Comparison of ENCODE assay signal across 11 cellular contexts in the genomic region with DNA sequence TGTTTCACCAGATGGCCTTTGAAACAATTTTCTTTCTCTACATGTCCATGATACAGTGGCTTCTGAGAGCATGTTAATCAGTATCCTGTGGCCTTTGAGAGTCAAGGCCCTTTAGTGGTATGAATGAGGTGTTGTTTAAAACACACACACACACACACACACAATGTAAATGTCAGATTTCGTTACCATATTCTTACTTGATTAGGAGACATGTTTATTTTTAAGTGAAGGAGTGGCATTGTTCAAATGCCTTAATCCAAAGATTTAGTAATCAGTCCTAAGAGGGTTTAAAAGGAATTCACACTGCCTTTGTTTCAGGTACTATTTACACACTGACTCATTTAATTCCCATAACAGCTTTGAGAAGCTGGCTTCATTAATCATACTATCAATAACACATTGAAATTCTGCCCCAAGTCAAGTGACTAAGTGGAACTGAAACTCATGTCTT.
DNase-seq lines count a peak whose midpoint lies in the region; ATAC-seq and TF ChIP-seq lines count a peak whose summit lies in the region.
"Had no signal": no experiment of that assay in that cellular context is flagged by ENCODE, and none has a peak within 500 bp of the region (broad histone marks: within the 10 kb centered on the region; RNA-seq: fewer than 3 reads in every experiment).

No MANE protein-coding gene starts in this region.

- no peaks in the 10 kb centered on the region for H3K9me3 ChIP-seq in CD4-positive, alpha-beta T cell (ENCODE audit: control insufficient read depth, low read length)

- no peak overlapping the region for H3K27ac Mint-ChIP-seq in CD4-positive, alpha-beta T cell
- H3K27ac Mint-ChIP-seq: natural killer cell had no signal

- no peaks in the 10 kb centered on the region for H3K36me3 Mint-ChIP-seq in CD4-positive, alpha-beta T cell (ENCODE audit: low read depth)
- H3K36me3 Mint-ChIP-seq: natural killer cell had no signal

- POLR2A ChIA-PET in CD4-positive, alpha-beta T cell (lab: Charles Lee): no interaction called here

- no peak for TF ChIP-seq CTCF in fibroblast of the aortic adventitia (IDR thresholded peaks at IDR 0.05; ENCODE audit: insufficient read depth, low read length)
- no peak for TF ChIP-seq CTCF in CD4-positive, alpha-beta T cell (IDR thresholded peaks at IDR 0.05)

- no peak overlapping the region for H3K27ac ChIP-seq in CD4-positive, alpha-beta T cell (ENCODE audit: low read depth, low read length)

- H3K4me1 Mint-ChIP-seq in CD4-positive, alpha-beta T cell (ENCODE audit: low read depth): no peaks in the 10 kb centered on the region
- H3K4me1 Mint-ChIP-seq: natural killer cell had no signal

- DNase-seq in ELR (ENCODE audit: low read depth): peak; percentile 5
- DNase-seq in RPMI7951 (ENCODE audit: low read depth): peak; percentile 8
- DNase-seq in fibroblast of the aortic adventitia (ENCODE audit: low read depth): peak; percentile 35
- peak; percentile 100 for DNase-seq in renal cortical epithelial cell (ENCODE audit: low read depth)
- DNase-seq in NCI-H2227 treated with DMSO at 0.1 percent for 48 hours (lab: John Stamatoyannopoulos, UW): no peak
- no peak for DNase-seq in CD4-positive, alpha-beta T cell
- DNase-seq in left lobe of liver (ENCODE audit: low spot score): no peak
- DNase-seq: HCEC 1CT, natural killer cell, NCI-H2081 had no signal

- H3K27me3 ChIP-seq in CD4-positive, alpha-beta T cell (ENCODE audit: control insufficient read depth, insufficient read depth, low read length): no peaks in the 10 kb centered on the region

- CTCF ChIA-PET in CD4-positive, alpha-beta T cell (lab: Charles Lee): interaction anchor here (0.7 kb wide), 1 partner anchor 13 kb away, joined by 3 read pairs; no protein-coding TSS in a partner anchor

- H3K27me3 Mint-ChIP-seq in CD4-positive, alpha-beta T cell: peaks cover 4% of the 10 kb centered on the region

- ATAC-seq in CD4-positive, alpha-beta T cell (ENCODE audit: poor library complexity): no peak
- no peak for ATAC-seq in left lobe of liver
- no peak for ATAC-seq in GM21515 (IDR thresholded peaks at IDR 0.05; ENCODE audit: unreplicated experiment)
- ATAC-seq: natural killer cell had no signal

- no peak overlapping the region for H3K4me3 Mint-ChIP-seq in CD4-positive, alpha-beta T cell
- H3K4me3 Mint-ChIP-seq: natural killer cell had no signal

- intact Hi-C loops in CD4-positive, alpha-beta T cell (cut with DNase I, micrococcal nuclease): loop anchor here in 1 of 2 experiments (10.0 kb wide), 1 partner anchor 554 kb away; no protein-coding TSS in a partner anchor

- no peak overlapping the region for H3K4me3 ChIP-seq in fibroblast of the aortic adventitia (ENCODE audit: low read depth, low read length)

- H3K9me3 Mint-ChIP-seq in CD4-positive, alpha-beta T cell: no peaks in the 10 kb centered on the region
- H3K9me3 Mint-ChIP-seq: natural killer cell had no signal

Comparison
In these comparisons a context has a peak if more than half of its experiments do, and no peak if none do; other contexts are left out.
1. DNase-seq: peak in ELR (single experiment), RPMI7951 (single experiment), fibroblast of the aortic adventitia (single experiment) and renal cortical epithelial cell (single experiment); none in NCI-H2227 treated with DMSO at 0.1 percent for 48 hours (single experiment), CD4-positive, alpha-beta T cell (0 of 10) and left lobe of liver (single experiment).